Comparison of ENCODE assay signal across 16 cellular contexts in genomic region chr4:2071252-2071911, GRCh38. TPM values are rescaled to one million over a fixed set of nuclear protein-coding genes. Genes with fewer than 3 reads are reported as not detected.
A peak's percentile ranks its signal among the peaks of the same experiment; 100 is the strongest.
DNase-seq lines count a peak whose midpoint lies in the region; ATAC-seq lines count a peak whose summit lies in the region.
"Had no signal": no experiment of that assay in that cellular context is flagged by ENCODE, and none has a peak within 500 bp of the region (broad histone marks: within the 10 kb centered on the region; RNA-seq: fewer than 3 reads in every experiment).

No MANE protein-coding gene starts in this region.

- DNase-seq in G401 (ENCODE audit: low spot score): peak; percentile 24
- DNase-seq in NCI-H146 treated with DMSO at 0.1 percent for 48 hours (lab: John Stamatoyannopoulos, UW; ENCODE audit: unreplicated experiment): peak; percentile 64
- peak; percentile 63 for DNase-seq in globus pallidus (ENCODE audit: low spot score)
- peak; percentile 73 for DNase-seq in posterior vena cava (ENCODE audit: low spot score)
- DNase-seq in activated CD4-positive, alpha-beta T cell treated with anti-CD3 and anti-CD28 coated beads for 48 hours: no peak
- DNase-seq in activated T-cell treated with anti-CD3 and anti-CD28 coated beads, Interleukin-2, amount 50 U/mL, for 48 hours: no peak
- DNase-seq: activated CD8-positive, alpha-beta memory T cell treated with anti-CD3 and anti-CD28 coated beads, Interleukin-2, amount 10 ng/mL, durations not matched to agents 7 days and 5 days; activated gamma-delta T cell; DMS79; NK-92 treated with Interleukin-12 subunit alpha and Interleukin-12 subunit beta, amount 100 ng/mL, for 24 hours; occipital lobe; SIG-M5; small intestine had no signal

- intact Hi-C loops in posterior vena cava (cut with DNase I): no loop called here

- ATAC-seq in HG02642 (IDR thresholded peaks at IDR 0.05; ENCODE audit: poor library complexity, unreplicated experiment): no peak
- ATAC-seq: activated CD4-positive, CD25-positive, alpha-beta regulatory T cell treated with anti-CD3 and anti-CD28 coated beads, Interleukin-2, amount 50 U/mL, for 24 hours; activated CD8-positive, alpha-beta memory T cell treated with anti-CD3 and anti-CD28 coated beads, Interleukin-2, amount 10 ng/mL, durations not matched to agents 7 days and 5 days had no signal

- in situ Hi-C loops in G401 (cut with HindIII; ENCODE audit: low sequenced_read_pairs): no loop called here

RNA-seq across cellular contexts. Expression of gene NAT8L, which starts 12.3 kb away (rescaled TPM):
- total RNA-seq in G401 (2014; rRNA removed; shearing (Covaris generic)): 9.5 and 11.4 TPM in 2 replicates
- total RNA-seq in posterior vena cava: under 1 TPM; 0.19 to 0.52 TPM
- total RNA-seq: glomerular endothelial cell had no signal

Comparison
In these comparisons a context has a peak if more than half of its experiments do, and no peak if none do; other contexts are left out.
1. DNase-seq: peak in G401 (single experiment), NCI-H146 treated with DMSO at 0.1 percent for 48 hours (single experiment), globus pallidus (single experiment) and posterior vena cava (single experiment); none in activated CD4-positive, alpha-beta T cell treated with anti-CD3 and anti-CD28 coated beads for 48 hours (single experiment) and activated T-cell treated with anti-CD3 and anti-CD28 coated beads, Interleukin-2, amount 50 U/mL, for 48 hours (0 of 2).